ENCODE assay signal across 25 cellular contexts in genomic region chr2:200095436-200095835, GRCh38.
DNase-seq lines count a peak whose midpoint lies in the region; FAIRE-seq and TF ChIP-seq lines count a peak whose summit lies in the region.
"Had no signal": no experiment of that assay in that cellular context is flagged by ENCODE, and none has a peak within 500 bp of the region (broad histone marks: within the 10 kb centered on the region; RNA-seq: fewer than 3 reads in every experiment).

No MANE protein-coding gene starts in this region.

- H3K4me1 Mint-ChIP-seq in nephron progenitor cell = peaks cover 51% of the 10 kb centered on the region
- H3K4me1 Mint-ChIP-seq: IgD-negative memory B cell had no signal

- H3K36me3 Mint-ChIP-seq in nephron progenitor cell (ENCODE audit: low read depth) = no peaks in the 10 kb centered on the region
- H3K36me3 Mint-ChIP-seq: IgD-negative memory B cell had no signal

- DNase-seq in NCI-H82 (lab: John Stamatoyannopoulos, UW) (peak; percentile 13), NCI-H82 treated with DMSO at 0.1 percent for 48 hours (lab: John Stamatoyannopoulos, UW; ENCODE audit: unreplicated experiment) (no peak), SK-N-DZ (ENCODE audit: low spot score) (peak; percentile 68), nephron progenitor cell (no peak), SKM-1 treated with dmso at 0.1 percent for 144 hours (lab: John Stamatoyannopoulos, UW; ENCODE audit: unreplicated experiment) (no peak), OCI-M2 (lab: John Stamatoyannopoulos, UW; ENCODE audit: unreplicated experiment) (no peak), GM12892 (ENCODE audit: insufficient read length) (no peak)
- DNase-seq: 8988T; CD4-positive, alpha-beta T cell; DMS53; EL; GDM1; Kasumi-1; NCI-H1092 treated with DMSO at 0.1 percent for 48 hours; NCI-H1436; NCI-H187 treated with DMSO at 0.1 percent for 48 hours; NCI-H446; NCI-H524 treated with DMSO at 0.1 percent for 48 hours; NCI-H774; SHP77 treated with DMSO at 0.1 percent for 48 hours; SK-N-SH had no signal

- H3K27ac Mint-ChIP-seq in nephron progenitor cell = peak overlapping the region; percentile 15
- H3K27ac Mint-ChIP-seq: CD4-positive, alpha-beta T cell had no signal

- H3K27me3 Mint-ChIP-seq in nephron progenitor cell (ENCODE audit: low read depth, poor library complexity) = no peaks in the 10 kb centered on the region

- FAIRE-seq in GM12892 (lab: Jason Lieb, UNC) = no peak
- FAIRE-seq: GM12891, GM19239, H54 had no signal

- TF ChIP-seq CTCF in nephron progenitor cell (IDR thresholded peaks at IDR 0.05) = no peak

- H3K4me3 Mint-ChIP-seq in nephron progenitor cell = no peak overlapping the region
- H3K4me3 Mint-ChIP-seq: CD4-positive, alpha-beta T cell; IgD-negative memory B cell had no signal

- no peaks in the 10 kb centered on the region for H3K9me3 Mint-ChIP-seq in nephron progenitor cell
- H3K9me3 Mint-ChIP-seq: CD4-positive, alpha-beta T cell had no signal

- no peak for TF ChIP-seq POLR2A in GM12892 (IDR thresholded peaks at IDR 0.05; ENCODE audit: low read depth, low read length)

Comparison
In these comparisons a context has a peak if more than half of its experiments do, and no peak if none do; other contexts are left out.
1. DNase-seq: peak in NCI-H82 (single experiment) and SK-N-DZ (single experiment); none in NCI-H82 treated with DMSO at 0.1 percent for 48 hours (single experiment), nephron progenitor cell (single experiment), SKM-1 treated with dmso at 0.1 percent for 144 hours (single experiment), OCI-M2 (single experiment) and GM12892 (single experiment).